ENCODE assay signal across 19 cellular contexts in genomic region chr5:104187656-104188055, GRCh38.
A peak's percentile ranks its signal among the peaks of the same experiment; 100 is the strongest.
DNase-seq lines count a peak whose midpoint lies in the region; ATAC-seq and TF ChIP-seq lines count a peak whose summit lies in the region.
"Had no signal": no experiment of that assay in that cellular context is flagged by ENCODE, and none has a peak within 500 bp of the region (broad histone marks: within the 10 kb centered on the region; RNA-seq: fewer than 3 reads in every experiment).

No MANE protein-coding gene starts in this region.

- TF ChIP-seq CTCF in activated CD8-positive, alpha-beta T cell treated with anti-CD3 and anti-CD28 coated beads for 36 hours (IDR thresholded peaks at IDR 0.05), result no peak

- CTCF ChIA-PET in activated CD8-positive, alpha-beta T cell treated with anti-CD3 and anti-CD28 coated beads for 36 hours (lab: Charles Lee), result no interaction called here

- H3K36me3 Mint-ChIP-seq in activated CD8-positive, alpha-beta T cell treated with anti-CD3 and anti-CD28 coated beads for 36 hours (ENCODE audit: low read depth), result no peaks in the 10 kb centered on the region
- H3K36me3 Mint-ChIP-seq: CD14-positive monocyte; CD4-positive, alpha-beta memory T cell; CD4-positive, CD25-positive, alpha-beta regulatory T cell; CD8-positive, alpha-beta memory T cell had no signal

- POLR2A ChIA-PET in activated CD8-positive, alpha-beta T cell treated with anti-CD3 and anti-CD28 coated beads for 36 hours (lab: Charles Lee), result no interaction called here

- H3K27ac Mint-ChIP-seq in activated CD8-positive, alpha-beta T cell treated with anti-CD3 and anti-CD28 coated beads for 36 hours, result no peak overlapping the region
- H3K27ac Mint-ChIP-seq: CD14-positive monocyte; CD4-positive, alpha-beta memory T cell; CD4-positive, CD25-positive, alpha-beta regulatory T cell; CD8-positive, alpha-beta memory T cell had no signal

- DNase-seq in RPMI8226 (peak; percentile 39), myocyte (ENCODE audit: low read depth) (peak; percentile 88), T-helper 1 cell (no peak), SHP77 (lab: John Stamatoyannopoulos, UW) (no peak)
- DNase-seq in activated CD8-positive, alpha-beta T cell treated with anti-CD3 and anti-CD28 coated beads for 36 hours, result no peak
- DNase-seq: 8988T; ACHN; BE2C; C1 segment of cervical spinal cord; CD4-positive, alpha-beta memory T cell; CD4-positive, CD25-positive, alpha-beta regulatory T cell; CD8-positive, alpha-beta memory T cell; COR-L47; DMS 273 treated with DMSO at 0.1 percent for 48 hours; DMS153; DMS53; DMS79 treated with DMSO at 0.1 percent for 48 hours; GF-D8 had no signal

- ATAC-seq in activated CD8-positive, alpha-beta T cell treated with anti-CD3 and anti-CD28 coated beads for 36 hours, result no peak

- no peak overlapping the region for H3K4me3 Mint-ChIP-seq in activated CD8-positive, alpha-beta T cell treated with anti-CD3 and anti-CD28 coated beads for 36 hours
- H3K4me3 Mint-ChIP-seq: CD14-positive monocyte; CD4-positive, alpha-beta memory T cell; CD4-positive, CD25-positive, alpha-beta regulatory T cell; CD8-positive, alpha-beta memory T cell had no signal

- H3K9me3 Mint-ChIP-seq in activated CD8-positive, alpha-beta T cell treated with anti-CD3 and anti-CD28 coated beads for 36 hours, result peaks cover 21% of the 10 kb centered on the region

- H3K27me3 Mint-ChIP-seq in activated CD8-positive, alpha-beta T cell treated with anti-CD3 and anti-CD28 coated beads for 36 hours, result no peaks in the 10 kb centered on the region
- H3K27me3 Mint-ChIP-seq: CD4-positive, alpha-beta memory T cell; CD4-positive, CD25-positive, alpha-beta regulatory T cell; CD8-positive, alpha-beta memory T cell had no signal

- intact Hi-C loops in activated CD8-positive, alpha-beta T cell treated with anti-CD3 and anti-CD28 coated beads for 36 hours (cut with micrococcal nuclease), result loop anchor here (10.0 kb wide), 1 partner anchor 613 kb away; no protein-coding TSS in a partner anchor

- H3K4me1 Mint-ChIP-seq in activated CD8-positive, alpha-beta T cell treated with anti-CD3 and anti-CD28 coated beads for 36 hours (ENCODE audit: low read depth), result no peaks in the 10 kb centered on the region
- H3K4me1 Mint-ChIP-seq: CD14-positive monocyte; CD4-positive, alpha-beta memory T cell; CD4-positive, CD25-positive, alpha-beta regulatory T cell; CD8-positive, alpha-beta memory T cell had no signal

Comparison
In these comparisons a context has a peak if more than half of its experiments do, and no peak if none do; other contexts are left out.
1. DNase-seq: peak in RPMI8226 (single experiment) and myocyte (single experiment); none in T-helper 1 cell (0 of 5), activated CD8-positive, alpha-beta T cell treated with anti-CD3 and anti-CD28 coated beads for 36 hours (single experiment) and SHP77 (0 of 2).